ENCODE assay signal across 4 cellular contexts in the genomic region with DNA sequence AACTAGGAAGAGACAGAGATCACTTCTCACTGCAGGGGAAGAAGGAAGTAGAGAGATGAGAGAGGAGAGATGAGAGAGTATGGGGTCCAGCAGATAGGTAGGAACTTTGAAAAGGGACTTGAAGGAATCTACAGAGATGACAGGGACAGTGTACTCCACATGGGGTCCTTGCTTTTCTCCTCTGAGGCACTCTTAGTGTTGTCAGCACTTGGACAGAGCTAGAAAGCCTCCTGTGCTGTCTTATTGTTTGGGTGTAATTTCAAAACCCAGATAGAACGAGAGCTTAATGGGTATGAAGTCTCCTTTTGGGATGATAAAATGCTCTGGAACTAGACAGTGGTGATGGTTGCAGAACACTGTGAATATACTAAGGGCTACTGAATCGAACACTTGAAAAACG.
A peak's percentile ranks its signal among the peaks of the same experiment; 100 is the strongest.
TF ChIP-seq lines count a peak whose summit lies in the region.

No MANE protein-coding gene starts in this region.

TF ChIP-seq in SK-N-SH, 30 proteins besides CTCF, POLR2A, EP300 and RAD21:
- TF ChIP-seq, protein P1, sequence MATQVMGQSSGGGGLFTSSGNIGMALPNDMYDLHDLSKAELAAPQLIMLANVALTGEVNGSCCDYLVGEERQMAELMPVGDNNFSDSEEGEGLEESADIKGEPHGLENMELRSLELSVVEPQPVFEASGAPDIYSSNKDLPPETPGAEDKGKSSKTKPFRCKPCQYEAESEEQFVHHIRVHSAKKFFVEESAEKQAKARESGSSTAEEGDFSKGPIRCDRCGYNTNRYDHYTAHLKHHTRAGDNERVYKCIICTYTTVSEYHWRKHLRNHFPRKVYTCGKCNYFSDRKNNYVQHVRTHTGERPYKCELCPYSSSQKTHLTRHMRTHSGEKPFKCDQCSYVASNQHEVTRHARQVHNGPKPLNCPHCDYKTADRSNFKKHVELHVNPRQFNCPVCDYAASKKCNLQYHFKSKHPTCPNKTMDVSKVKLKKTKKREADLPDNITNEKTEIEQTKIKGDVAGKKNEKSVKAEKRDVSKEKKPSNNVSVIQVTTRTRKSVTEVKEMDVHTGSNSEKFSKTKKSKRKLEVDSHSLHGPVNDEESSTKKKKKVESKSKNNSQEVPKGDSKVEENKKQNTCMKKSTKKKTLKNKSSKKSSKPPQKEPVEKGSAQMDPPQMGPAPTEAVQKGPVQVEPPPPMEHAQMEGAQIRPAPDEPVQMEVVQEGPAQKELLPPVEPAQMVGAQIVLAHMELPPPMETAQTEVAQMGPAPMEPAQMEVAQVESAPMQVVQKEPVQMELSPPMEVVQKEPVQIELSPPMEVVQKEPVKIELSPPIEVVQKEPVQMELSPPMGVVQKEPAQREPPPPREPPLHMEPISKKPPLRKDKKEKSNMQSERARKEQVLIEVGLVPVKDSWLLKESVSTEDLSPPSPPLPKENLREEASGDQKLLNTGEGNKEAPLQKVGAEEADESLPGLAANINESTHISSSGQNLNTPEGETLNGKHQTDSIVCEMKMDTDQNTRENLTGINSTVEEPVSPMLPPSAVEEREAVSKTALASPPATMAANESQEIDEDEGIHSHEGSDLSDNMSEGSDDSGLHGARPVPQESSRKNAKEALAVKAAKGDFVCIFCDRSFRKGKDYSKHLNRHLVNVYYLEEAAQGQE (IDR thresholded peaks at IDR 0.05; ENCODE audit: low read depth, low read length), result peak; percentile 76
- no peak for TF ChIP-seq FOXJ3 (CRISPR knock-in tag; IDR thresholded peaks at IDR 0.05)

TF ChIP-seq in SK-N-SH treated with all-trans-retinoic acid at 6 μM for 48 hours, 23 proteins besides CTCF, POLR2A, EP300 and RAD21 (continued from another document):
- TF ChIP-seq OSR1 (CRISPR knock-in tag; IDR thresholded peaks at IDR 0.05) (no peak), TOX (CRISPR knock-in tag; IDR thresholded peaks at IDR 0.05; ENCODE audit: borderline replicate concordance) (no peak), PPARA (CRISPR knock-in tag; IDR thresholded peaks at IDR 0.05; ENCODE audit: borderline replicate concordance) (no peak), ISL1 (CRISPR knock-in tag; IDR thresholded peaks at IDR 0.05) (no peak)
- TF ChIP-seq, protein P2, sequence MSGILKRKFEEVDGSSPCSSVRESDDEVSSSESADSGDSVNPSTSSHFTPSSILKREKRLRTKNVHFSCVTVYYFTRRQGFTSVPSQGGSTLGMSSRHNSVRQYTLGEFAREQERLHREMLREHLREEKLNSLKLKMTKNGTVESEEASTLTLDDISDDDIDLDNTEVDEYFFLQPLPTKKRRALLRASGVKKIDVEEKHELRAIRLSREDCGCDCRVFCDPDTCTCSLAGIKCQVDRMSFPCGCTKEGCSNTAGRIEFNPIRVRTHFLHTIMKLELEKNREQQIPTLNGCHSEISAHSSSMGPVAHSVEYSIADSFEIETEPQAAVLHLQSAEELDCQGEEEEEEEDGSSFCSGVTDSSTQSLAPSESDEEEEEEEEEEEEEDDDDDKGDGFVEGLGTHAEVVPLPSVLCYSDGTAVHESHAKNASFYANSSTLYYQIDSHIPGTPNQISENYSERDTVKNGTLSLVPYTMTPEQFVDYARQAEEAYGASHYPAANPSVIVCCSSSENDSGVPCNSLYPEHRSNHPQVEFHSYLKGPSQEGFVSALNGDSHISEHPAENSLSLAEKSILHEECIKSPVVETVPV (CRISPR knock-in tag; IDR thresholded peaks at IDR 0.05), result no peak
- TF ChIP-seq, protein P3, sequence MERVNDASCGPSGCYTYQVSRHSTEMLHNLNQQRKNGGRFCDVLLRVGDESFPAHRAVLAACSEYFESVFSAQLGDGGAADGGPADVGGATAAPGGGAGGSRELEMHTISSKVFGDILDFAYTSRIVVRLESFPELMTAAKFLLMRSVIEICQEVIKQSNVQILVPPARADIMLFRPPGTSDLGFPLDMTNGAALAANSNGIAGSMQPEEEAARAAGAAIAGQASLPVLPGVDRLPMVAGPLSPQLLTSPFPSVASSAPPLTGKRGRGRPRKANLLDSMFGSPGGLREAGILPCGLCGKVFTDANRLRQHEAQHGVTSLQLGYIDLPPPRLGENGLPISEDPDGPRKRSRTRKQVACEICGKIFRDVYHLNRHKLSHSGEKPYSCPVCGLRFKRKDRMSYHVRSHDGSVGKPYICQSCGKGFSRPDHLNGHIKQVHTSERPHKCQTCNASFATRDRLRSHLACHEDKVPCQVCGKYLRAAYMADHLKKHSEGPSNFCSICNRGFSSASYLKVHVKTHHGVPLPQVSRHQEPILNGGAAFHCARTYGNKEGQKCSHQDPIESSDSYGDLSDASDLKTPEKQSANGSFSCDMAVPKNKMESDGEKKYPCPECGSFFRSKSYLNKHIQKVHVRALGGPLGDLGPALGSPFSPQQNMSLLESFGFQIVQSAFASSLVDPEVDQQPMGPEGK (CRISPR knock-in tag; IDR thresholded peaks at IDR 0.05; ENCODE audit: borderline replicate concordance), result no peak

TF ChIP-seq in A549, 52 proteins besides CTCF, POLR2A, EP300 and RAD21:
- TF ChIP-seq, protein P1 (IDR thresholded peaks at IDR 0.05), result peak; percentile 45; the same call in 1 of the 2 replicates
- TF ChIP-seq, protein P4, sequence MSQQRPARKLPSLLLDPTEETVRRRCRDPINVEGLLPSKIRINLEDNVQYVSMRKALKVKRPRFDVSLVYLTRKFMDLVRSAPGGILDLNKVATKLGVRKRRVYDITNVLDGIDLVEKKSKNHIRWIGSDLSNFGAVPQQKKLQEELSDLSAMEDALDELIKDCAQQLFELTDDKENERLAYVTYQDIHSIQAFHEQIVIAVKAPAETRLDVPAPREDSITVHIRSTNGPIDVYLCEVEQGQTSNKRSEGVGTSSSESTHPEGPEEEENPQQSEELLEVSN (IDR thresholded peaks at IDR 0.05; ENCODE audit: borderline replicate concordance, low read depth), result no peak

TF ChIP-seq in IMR-90, 13 proteins besides CTCF, POLR2A, EP300 and RAD21 (continued from another document):
- TF ChIP-seq NFE2L2 (IDR thresholded peaks at IDR 0.05; ENCODE audit: low read depth, low read length), result no peak
